ENCODE assay signal across 7 cellular contexts in genomic region chr12:88035907-88036289, GRCh38. TPM values are rescaled to one million over a fixed set of nuclear protein-coding genes. Genes with fewer than 3 reads are reported as not detected.
DNase-seq lines count a peak whose midpoint lies in the region; ATAC-seq and TF ChIP-seq lines count a peak whose summit lies in the region.

No MANE protein-coding gene starts in this region.

- peak overlapping the region; percentile 96 for H3K4me3 ChIP-seq in NT2/D1 (ENCODE audit: insufficient read length, low read depth)

- H3K27ac Mint-ChIP-seq in endothelial cell (ENCODE audit: unreplicated experiment) (no peak overlapping the region), neural crest cell (ENCODE audit: unreplicated experiment) (peak overlapping the region; percentile 57)

- H3K9me3 ChIP-seq in NT2/D1 (ENCODE audit: insufficient read depth, low read length): peaks cover 4% of the 10 kb centered on the region; the same call in 1 of the 2 replicates

- H3K27me3 Mint-ChIP-seq in endothelial cell (ENCODE audit: unreplicated experiment) (peaks cover 1% of the 10 kb centered on the region), neural crest cell (ENCODE audit: low read depth) (no peaks in the 10 kb centered on the region)

- ATAC-seq in GM18861 (IDR thresholded peaks at IDR 0.05; ENCODE audit: unreplicated experiment): peak; percentile 10
- ATAC-seq in HG02571 (IDR thresholded peaks at IDR 0.05; ENCODE audit: unreplicated experiment): peak; percentile 19

- peaks cover 6% of the 10 kb centered on the region for H3K9me3 Mint-ChIP-seq in endothelial cell (ENCODE audit: unreplicated experiment)
- H3K9me3 Mint-ChIP-seq in neural crest cell: peaks cover 6% of the 10 kb centered on the region

- peak overlapping the region; percentile 98 for H3K9ac ChIP-seq in NT2/D1 (ENCODE audit: insufficient read length, low read depth)

- H3K4me1 Mint-ChIP-seq in endothelial cell (ENCODE audit: unreplicated experiment) (peaks cover 8% of the 10 kb centered on the region), neural crest cell (peaks cover 39% of the 10 kb centered on the region)

- DNase-seq in NT2/D1 (ENCODE audit: low read depth, low spot score): peak; percentile 3
- DNase-seq in endothelial cell (ENCODE audit: low spot score): no peak
- no peak for DNase-seq in neural crest cell (ENCODE audit: low read depth, low spot score)
- DNase-seq in epidermal melanocyte (ENCODE audit: insufficient read length, low spot score): no peak
- no peak for DNase-seq in GOT3 (lab: John Stamatoyannopoulos, UW)

- peak overlapping the region; percentile 95 for H3K4me3 Mint-ChIP-seq in endothelial cell (ENCODE audit: unreplicated experiment)
- H3K4me3 Mint-ChIP-seq in neural crest cell: peak overlapping the region; percentile 98

- peaks cover 6% of the 10 kb centered on the region for H3K36me3 Mint-ChIP-seq in endothelial cell (ENCODE audit: low read depth, unreplicated experiment)
- H3K36me3 Mint-ChIP-seq in neural crest cell (ENCODE audit: low read depth): no peaks in the 10 kb centered on the region

- H3K27me3 ChIP-seq in NT2/D1 (ENCODE audit: insufficient read depth, insufficient read length): no peaks in the 10 kb centered on the region

- TF ChIP-seq CTCF in endothelial cell (IDR thresholded peaks at IDR 0.05; ENCODE audit: unreplicated experiment) (no peak), neural crest cell (conservative IDR thresholded peaks at IDR 0.05) (no peak)

- H3K4me1 ChIP-seq in NT2/D1 (ENCODE audit: insufficient read depth, insufficient read length): no peaks in the 10 kb centered on the region

- H3K36me3 ChIP-seq in NT2/D1 (ENCODE audit: insufficient read depth, insufficient read length, low read length): peaks cover 10% of the 10 kb centered on the region

RNA-seq across cellular contexts. Expression of gene C12orf50, which starts 6.7 kb away (rescaled TPM):
- total RNA-seq in endothelial cell (ENCODE audit: unreplicated experiment) (not detected), neural crest cell (0.30 and 0.37 TPM in 2 replicates)
